In genomic region chr13:50326746-50327145, GRCh38 we compare ENCODE assay signal across 31 cellular contexts.
DNase-seq lines count a peak whose midpoint lies in the region; ATAC-seq, FAIRE-seq and TF ChIP-seq lines count a peak whose summit lies in the region.
"Had no signal": no experiment of that assay in that cellular context is flagged by ENCODE, and none has a peak within 500 bp of the region (broad histone marks: within the 10 kb centered on the region; RNA-seq: fewer than 3 reads in every experiment).

No MANE protein-coding gene starts in this region.

- no peaks in the 10 kb centered on the region for H3K79me2 ChIP-seq in astrocyte (ENCODE audit: insufficient read depth, low read length)

- H3K9me3 Mint-ChIP-seq in Caco-2 (ENCODE audit: unreplicated experiment), result peaks cover 29% of the 10 kb centered on the region
- peaks cover 5% of the 10 kb centered on the region for H3K9me3 Mint-ChIP-seq in astrocyte (ENCODE audit: unreplicated experiment)
- peaks cover 20% of the 10 kb centered on the region for H3K9me3 Mint-ChIP-seq in mesothelial cell of epicardium
- H3K9me3 Mint-ChIP-seq in activated CD4-positive, alpha-beta memory T cell treated with anti-CD3 and anti-CD28 coated beads, Interleukin-2, amount 10 ng/mL, durations not matched to agents 7 days and 5 days, result peaks cover 2% of the 10 kb centered on the region

- no peak for ATAC-seq in GM21367 (IDR thresholded peaks at IDR 0.05; ENCODE audit: unreplicated experiment)
- ATAC-seq: activated naive CD8-positive, alpha-beta T cell treated with anti-CD3 and anti-CD28 coated beads, Interleukin-2, amount 50 U/mL, for 24 hours; HepG2; sciatic nerve; stimulated activated memory B cell treated with anti-CD40 and anti-IgM and Interleukin-4, amounts not matched to agents 10 μg/mL and 1 μg/mL and 100 μg/mL, for 72 hours; upper lobe of right lung had no signal

- H3K27me3 ChIP-seq in Caco-2 (replicated peaks; ENCODE audit: control insufficient read depth, insufficient read depth, low read length) (no peaks in the 10 kb centered on the region), astrocyte (ENCODE audit: insufficient read depth, low read length) (no peaks in the 10 kb centered on the region)
- H3K27me3 ChIP-seq: upper lobe of right lung had no signal

- H3K4me1 Mint-ChIP-seq in Caco-2 (ENCODE audit: low read depth, unreplicated experiment) (peaks cover 24% of the 10 kb centered on the region), astrocyte (ENCODE audit: low read depth, unreplicated experiment) (peaks cover 15% of the 10 kb centered on the region), mesothelial cell of epicardium (peaks cover 15% of the 10 kb centered on the region)
- H3K4me1 Mint-ChIP-seq in activated CD4-positive, alpha-beta memory T cell treated with anti-CD3 and anti-CD28 coated beads, Interleukin-2, amount 10 ng/mL, durations not matched to agents 7 days and 5 days, result no peaks in the 10 kb centered on the region
- H3K4me1 Mint-ChIP-seq: stimulated activated memory B cell treated with anti-CD40 and anti-IgM and Interleukin-4, amounts not matched to agents 10 μg/mL and 1 μg/mL and 100 μg/mL, for 72 hours had no signal

- H3K4me1 ChIP-seq in Caco-2 (peaks cover 15% of the 10 kb centered on the region), astrocyte (ENCODE audit: insufficient read depth, low read length) (peaks cover 8% of the 10 kb centered on the region)
- H3K4me1 ChIP-seq: upper lobe of right lung had no signal

- H3K27ac Mint-ChIP-seq in Caco-2 (ENCODE audit: unreplicated experiment) (peak overlapping the region; percentile 5), astrocyte (ENCODE audit: unreplicated experiment) (peak overlapping the region; percentile 63), mesothelial cell of epicardium (peak overlapping the region; percentile 83)
- no peak overlapping the region for H3K27ac Mint-ChIP-seq in activated CD4-positive, alpha-beta memory T cell treated with anti-CD3 and anti-CD28 coated beads, Interleukin-2, amount 10 ng/mL, durations not matched to agents 7 days and 5 days
- H3K27ac Mint-ChIP-seq: activated naive CD8-positive, alpha-beta T cell treated with anti-CD3 and anti-CD28 coated beads, Interleukin-2, amount 50 U/mL, for 24 hours; stimulated activated memory B cell treated with anti-CD40 and anti-IgM and Interleukin-4, amounts not matched to agents 10 μg/mL and 1 μg/mL and 100 μg/mL, for 72 hours had no signal

- H3K9me3 ChIP-seq in Caco-2, result no peaks in the 10 kb centered on the region
- no peaks in the 10 kb centered on the region for H3K9me3 ChIP-seq in astrocyte (ENCODE audit: insufficient read depth, low read depth, low read length)
- H3K9me3 ChIP-seq: upper lobe of right lung had no signal

- no peak overlapping the region for H2AFZ ChIP-seq in astrocyte (ENCODE audit: low read depth, low read length)

- TF ChIP-seq CTCF in Caco-2 (IDR thresholded peaks at IDR 0.05; ENCODE audit: insufficient read depth in 1 of 2, low read depth in 1 of 2, low read length in 1 of 2, severe bottlenecking in 1 of 2, unreplicated experiment in 1 of 2) (no peak), astrocyte (IDR thresholded peaks at IDR 0.05; ENCODE audit: insufficient read depth, low read depth, low read length) (no peak), mesothelial cell of epicardium (IDR thresholded peaks at IDR 0.05; ENCODE audit: unreplicated experiment) (no peak)

- H3K9ac ChIP-seq in astrocyte (ENCODE audit: low read length), result no peak overlapping the region

- no TSS peak for BruUV-seq in Caco-2 (replicated peaks; lab: Mats Ljungman, UMichigan)

- intact Hi-C loops in Caco-2 (cut with micrococcal nuclease; ENCODE audit: unreplicated experiment), result no loop called here

- DNase-seq in Caco-2 (no peak), astrocyte (ENCODE audit: low read depth) (peak; percentile 60), mesothelial cell of epicardium (ENCODE audit: low spot score in 2 of 2, unreplicated experiment in 2 of 2) (no peak), HK-2 (ENCODE audit: unreplicated experiment) (no peak)
- DNase-seq in Jurkat, Clone E6-1 (ENCODE audit: low read depth, low spot score), result no peak
- no peak for DNase-seq in activated CD4-positive, alpha-beta memory T cell treated with anti-CD3 and anti-CD28 coated beads, Interleukin-2, amount 10 ng/mL, durations not matched to agents 7 days and 5 days
- DNase-seq in stimulated activated CD4-positive, alpha-beta T cell treated with anti-CD3 and anti-CD28 coated beads, Interleukin-2, amount 100 ng/mL, for 24 hours, result no peak
- DNase-seq: activated CD8-positive, alpha-beta memory T cell treated with anti-CD3 and anti-CD28 coated beads for 24 hours; activated effector memory CD4-positive, alpha-beta T cell treated with anti-CD3 and anti-CD28 coated beads, Interleukin-2, amount 50 U/mL, for 16 hours; activated naive CD8-positive, alpha-beta T cell treated with anti-CD3 and anti-CD28 coated beads, Interleukin-2, amount 50 U/mL, for 24 hours; activated T-cell treated with anti-CD3 and anti-CD28 coated beads, Interleukin-2, amount 50 U/mL, for 1 hour; C1 segment of cervical spinal cord; COR-L47; DMS79; effector CD8-positive, alpha-beta T cell; foreskin fibroblast; GOT3; NCI-H2081; NCI-H345; NCI-H748 treated with DMSO at 0.1 percent for 48 hours; stimulated activated CD4-positive, alpha-beta T cell treated with anti-CD3 and anti-CD28 coated beads, Interleukin-4, amount 100 ng/mL, for 4 hours; substantia nigra; upper lobe of right lung had no signal

- no peaks in the 10 kb centered on the region for H4K20me1 ChIP-seq in astrocyte (ENCODE audit: insufficient read depth, low read length)

- FAIRE-seq in astrocyte (lab: Jason Lieb, UNC), result no peak
- FAIRE-seq: colon, HepG2, TTC549 had no signal

- H3K4me3 Mint-ChIP-seq in Caco-2 (ENCODE audit: unreplicated experiment) (no peak overlapping the region), astrocyte (ENCODE audit: unreplicated experiment) (no peak overlapping the region), mesothelial cell of epicardium (no peak overlapping the region)
- H3K4me3 Mint-ChIP-seq in activated CD4-positive, alpha-beta memory T cell treated with anti-CD3 and anti-CD28 coated beads, Interleukin-2, amount 10 ng/mL, durations not matched to agents 7 days and 5 days, result no peak overlapping the region
- H3K4me3 Mint-ChIP-seq: activated naive CD8-positive, alpha-beta T cell treated with anti-CD3 and anti-CD28 coated beads, Interleukin-2, amount 50 U/mL, for 24 hours; stimulated activated memory B cell treated with anti-CD40 and anti-IgM and Interleukin-4, amounts not matched to agents 10 μg/mL and 1 μg/mL and 100 μg/mL, for 72 hours had no signal

- H3K36me3 Mint-ChIP-seq in Caco-2 (ENCODE audit: insufficient read depth, unreplicated experiment), result peaks cover 5% of the 10 kb centered on the region
- H3K36me3 Mint-ChIP-seq in astrocyte (ENCODE audit: low read depth, unreplicated experiment), result no peaks in the 10 kb centered on the region
- H3K36me3 Mint-ChIP-seq in mesothelial cell of epicardium, result no peaks in the 10 kb centered on the region
- no peaks in the 10 kb centered on the region for H3K36me3 Mint-ChIP-seq in activated CD4-positive, alpha-beta memory T cell treated with anti-CD3 and anti-CD28 coated beads, Interleukin-2, amount 10 ng/mL, durations not matched to agents 7 days and 5 days (ENCODE audit: low read depth)
- H3K36me3 Mint-ChIP-seq: stimulated activated memory B cell treated with anti-CD40 and anti-IgM and Interleukin-4, amounts not matched to agents 10 μg/mL and 1 μg/mL and 100 μg/mL, for 72 hours had no signal

- POLR2A ChIA-PET in Caco-2 (lab: Charles Lee), result no interaction called here
- POLR2A ChIA-PET in activated CD4-positive, alpha-beta memory T cell treated with anti-CD3 and anti-CD28 coated beads, Interleukin-2, amount 10 ng/mL, durations not matched to agents 7 days and 5 days (lab: Charles Lee), result no interaction called here

- H3K4me2 ChIP-seq in astrocyte (ENCODE audit: low read length), result no peak overlapping the region

- H3K4me3 ChIP-seq in Caco-2 (ENCODE audit: low read depth, low read length) (no peak overlapping the region), astrocyte (ENCODE audit: insufficient read depth, low read depth, low read length) (no peak overlapping the region)
- H3K4me3 ChIP-seq in Jurkat, Clone E6-1 (ENCODE audit: low read length), result peak overlapping the region; percentile 30
- H3K4me3 ChIP-seq: upper lobe of right lung had no signal

- H3K36me3 ChIP-seq in Caco-2 (ENCODE audit: control insufficient read depth, insufficient read depth, low read length) (no peaks in the 10 kb centered on the region; the same call in 1 of the 2 replicates), astrocyte (ENCODE audit: insufficient read depth, low read length) (no peaks in the 10 kb centered on the region)
- H3K36me3 ChIP-seq: upper lobe of right lung had no signal

- H3K27ac ChIP-seq in astrocyte (ENCODE audit: low read depth, low read length), result no peak overlapping the region
- H3K27ac ChIP-seq: HL-60, RWPE1, upper lobe of right lung had no signal

- CTCF ChIA-PET in Caco-2 (lab: Charles Lee), result interaction anchor here (1.1 kb wide), 1 partner anchor 8 kb away, joined by 3 read pairs; no protein-coding TSS in a partner anchor
- CTCF ChIA-PET in activated CD4-positive, alpha-beta memory T cell treated with anti-CD3 and anti-CD28 coated beads, Interleukin-2, amount 10 ng/mL, durations not matched to agents 7 days and 5 days (lab: Charles Lee), result no interaction called here

- H3K27me3 Mint-ChIP-seq in Caco-2 (ENCODE audit: insufficient read depth, unreplicated experiment) (no peaks in the 10 kb centered on the region), astrocyte (ENCODE audit: low read depth, unreplicated experiment) (no peaks in the 10 kb centered on the region), mesothelial cell of epicardium (ENCODE audit: low read depth) (peaks cover 2% of the 10 kb centered on the region)
- H3K27me3 Mint-ChIP-seq in activated CD4-positive, alpha-beta memory T cell treated with anti-CD3 and anti-CD28 coated beads, Interleukin-2, amount 10 ng/mL, durations not matched to agents 7 days and 5 days, result peaks cover 8% of the 10 kb centered on the region
- H3K27me3 Mint-ChIP-seq: stimulated activated memory B cell treated with anti-CD40 and anti-IgM and Interleukin-4, amounts not matched to agents 10 μg/mL and 1 μg/mL and 100 μg/mL, for 72 hours had no signal
